ENCODE assay signal across 17 cellular contexts in the genomic region with DNA sequence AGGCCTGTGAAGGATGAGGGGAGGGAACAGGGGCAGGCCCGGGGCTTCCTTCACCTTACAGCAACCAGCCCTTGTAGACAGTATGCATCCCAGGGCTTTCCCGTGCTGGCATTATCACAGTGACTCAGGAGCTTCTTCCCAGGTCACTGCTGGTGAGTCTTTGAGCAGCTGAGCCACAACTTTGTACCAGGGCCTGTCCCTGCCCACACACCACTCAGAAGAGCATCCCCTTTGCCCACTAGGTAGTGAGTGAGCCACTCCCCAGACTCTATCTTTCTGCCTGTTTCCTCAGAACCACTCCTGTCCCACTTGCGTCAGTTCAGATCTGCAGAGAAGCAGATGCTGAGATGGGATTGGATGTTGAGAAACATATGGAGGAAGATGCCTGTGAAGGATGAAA.
DNase-seq lines count a peak whose midpoint lies in the region; ATAC-seq and TF ChIP-seq lines count a peak whose summit lies in the region.
"Had no signal": no experiment of that assay in that cellular context is flagged by ENCODE, and none has a peak within 500 bp of the region (broad histone marks: within the 10 kb centered on the region; RNA-seq: fewer than 3 reads in every experiment).

No MANE protein-coding gene starts in this region.

- peaks cover 14% of the 10 kb centered on the region for H3K9me3 Mint-ChIP-seq in activated CD4-positive, alpha-beta T cell treated with anti-CD3 and anti-CD28 coated beads for 36 hours (ENCODE audit: low read depth)
- peaks cover 0 to 5% (median 0%) of the 10 kb centered on the region in 7 donors for H3K9me3 Mint-ChIP-seq in CD4-positive, CD25-positive, alpha-beta regulatory T cell
- peaks cover 10% of the 10 kb centered on the region for H3K9me3 Mint-ChIP-seq in activated T-helper 1 cell treated with anti-CD3 and anti-CD28 coated beads, Interleukin-12 subunit alpha, Interleukin-12 subunit beta, Interleukin-2, Interleukin-4 antibody, amounts not matched to agents 30 ng/mL and 10 ng/mL and 1 ng/mL, durations not matched to agents 14 hours and 24 hours and 36 hours
- peaks cover 9% of the 10 kb centered on the region for H3K9me3 Mint-ChIP-seq in neural crest cell

- POLR2A ChIA-PET in activated CD4-positive, alpha-beta T cell treated with anti-CD3 and anti-CD28 coated beads for 36 hours (lab: Charles Lee), result interaction anchor here (0.5 kb wide), 1 partner anchor 183 kb away, joined by 3 read pairs; no protein-coding TSS in a partner anchor

- ATAC-seq in activated CD4-positive, alpha-beta T cell treated with anti-CD3 and anti-CD28 coated beads for 36 hours, result peak; percentile 61
- ATAC-seq in CD4-positive, CD25-positive, alpha-beta regulatory T cell (ENCODE audit: low read depth in 2 of 2), result no peak
- no peak for ATAC-seq in HG02642 (IDR thresholded peaks at IDR 0.05; ENCODE audit: poor library complexity, unreplicated experiment)
- ATAC-seq: body of pancreas, right lobe of liver had no signal

- H3K36me3 Mint-ChIP-seq in activated CD4-positive, alpha-beta T cell treated with anti-CD3 and anti-CD28 coated beads for 36 hours (ENCODE audit: low read depth), result peaks cover 17% of the 10 kb centered on the region
- H3K36me3 Mint-ChIP-seq in CD4-positive, CD25-positive, alpha-beta regulatory T cell, result peaks cover 26% of the 10 kb centered on the region
- peaks cover 13% of the 10 kb centered on the region for H3K36me3 Mint-ChIP-seq in activated T-helper 1 cell treated with anti-CD3 and anti-CD28 coated beads, Interleukin-12 subunit alpha, Interleukin-12 subunit beta, Interleukin-2, Interleukin-4 antibody, amounts not matched to agents 30 ng/mL and 10 ng/mL and 1 ng/mL, durations not matched to agents 14 hours and 24 hours and 36 hours (ENCODE audit: low read depth)
- peaks cover 25% of the 10 kb centered on the region for H3K36me3 Mint-ChIP-seq in neural crest cell (ENCODE audit: low read depth)

- CTCF ChIA-PET in activated CD4-positive, alpha-beta T cell treated with anti-CD3 and anti-CD28 coated beads for 36 hours (lab: Charles Lee), result interaction anchor here (0.5 to 4.7 kb wide), 5 partner anchors 12 to 388 kb away, joined by 3 to 22 read pairs (median 5); no protein-coding TSS in a partner anchor

- no peak overlapping the region for H3K4me3 ChIP-seq in CD4-positive, CD25-positive, alpha-beta regulatory T cell (ENCODE audit: low read depth, low read length)
- H3K4me3 ChIP-seq: body of pancreas, colonic mucosa, heart left ventricle, right lobe of liver had no signal

- no peaks in the 10 kb centered on the region for H3K27me3 Mint-ChIP-seq in activated CD4-positive, alpha-beta T cell treated with anti-CD3 and anti-CD28 coated beads for 36 hours
- H3K27me3 Mint-ChIP-seq in CD4-positive, CD25-positive, alpha-beta regulatory T cell, result no peaks in the 10 kb centered on the region
- H3K27me3 Mint-ChIP-seq in activated T-helper 1 cell treated with anti-CD3 and anti-CD28 coated beads, Interleukin-12 subunit alpha, Interleukin-12 subunit beta, Interleukin-2, Interleukin-4 antibody, amounts not matched to agents 30 ng/mL and 10 ng/mL and 1 ng/mL, durations not matched to agents 14 hours and 24 hours and 36 hours (ENCODE audit: insufficient read depth), result no peaks in the 10 kb centered on the region
- no peaks in the 10 kb centered on the region for H3K27me3 Mint-ChIP-seq in neural crest cell (ENCODE audit: low read depth)
- H3K27me3 Mint-ChIP-seq: type B pancreatic cell had no signal

- H3K4me1 Mint-ChIP-seq in activated CD4-positive, alpha-beta T cell treated with anti-CD3 and anti-CD28 coated beads for 36 hours, result peaks cover 57% of the 10 kb centered on the region
- H3K4me1 Mint-ChIP-seq in CD4-positive, CD25-positive, alpha-beta regulatory T cell, result peaks cover 27 to 66% (median 49%) of the 10 kb centered on the region in 4 donors
- H3K4me1 Mint-ChIP-seq in activated T-helper 1 cell treated with anti-CD3 and anti-CD28 coated beads, Interleukin-12 subunit alpha, Interleukin-12 subunit beta, Interleukin-2, Interleukin-4 antibody, amounts not matched to agents 30 ng/mL and 10 ng/mL and 1 ng/mL, durations not matched to agents 14 hours and 24 hours and 36 hours (ENCODE audit: low read depth), result peaks cover 25% of the 10 kb centered on the region
- no peaks in the 10 kb centered on the region for H3K4me1 Mint-ChIP-seq in neural crest cell

- intact Hi-C loops in activated CD4-positive, alpha-beta T cell treated with anti-CD3 and anti-CD28 coated beads for 36 hours (cut with DNase I, micrococcal nuclease), result no loop called here
- intact Hi-C loops in activated T-helper 1 cell treated with anti-CD3 and anti-CD28 coated beads, Interleukin-12 subunit alpha, Interleukin-12 subunit beta, Interleukin-2, Interleukin-4 antibody, amounts not matched to agents 30 ng/mL and 10 ng/mL and 1 ng/mL, durations not matched to agents 14 hours and 24 hours and 36 hours (cut with micrococcal nuclease), result no loop called here

- peaks cover 41% of the 10 kb centered on the region for H3K4me1 ChIP-seq in CD4-positive, CD25-positive, alpha-beta regulatory T cell (ENCODE audit: control insufficient read depth, insufficient read depth, low read length, poor library complexity, severe bottlenecking)
- H3K4me1 ChIP-seq: body of pancreas, colonic mucosa had no signal

- peak overlapping the region; percentile 76 for H3K27ac Mint-ChIP-seq in activated CD4-positive, alpha-beta T cell treated with anti-CD3 and anti-CD28 coated beads for 36 hours
- H3K27ac Mint-ChIP-seq in CD4-positive, CD25-positive, alpha-beta regulatory T cell, result peak overlapping the region; percentile 94 to 96 (median 95)
- H3K27ac Mint-ChIP-seq in activated T-helper 1 cell treated with anti-CD3 and anti-CD28 coated beads, Interleukin-12 subunit alpha, Interleukin-12 subunit beta, Interleukin-2, Interleukin-4 antibody, amounts not matched to agents 30 ng/mL and 10 ng/mL and 1 ng/mL, durations not matched to agents 14 hours and 24 hours and 36 hours, result peak overlapping the region; percentile 63
- H3K27ac Mint-ChIP-seq in neural crest cell (ENCODE audit: unreplicated experiment), result peak overlapping the region; percentile 86
- H3K27ac Mint-ChIP-seq: type B pancreatic cell had no signal

- TF ChIP-seq CTCF in neural crest cell (conservative IDR thresholded peaks at IDR 0.05), result no peak

- H3K27me3 ChIP-seq in CD4-positive, CD25-positive, alpha-beta regulatory T cell (ENCODE audit: control insufficient read depth, insufficient read depth, low read length), result no peaks in the 10 kb centered on the region
- H3K27me3 ChIP-seq: body of pancreas, colonic mucosa, heart left ventricle, right lobe of liver had no signal

- peaks cover under 1% of the 10 kb centered on the region for H3K36me3 ChIP-seq in CD4-positive, CD25-positive, alpha-beta regulatory T cell (ENCODE audit: control insufficient read depth, insufficient read depth, low read length)
- H3K36me3 ChIP-seq: colonic mucosa, heart left ventricle, right lobe of liver had no signal

- peak; percentile 40 for DNase-seq in activated CD4-positive, alpha-beta T cell treated with anti-CD3 and anti-CD28 coated beads for 36 hours
- no peak for DNase-seq in activated CD4-positive, alpha-beta T cell treated with anti-CD3 and anti-CD28 coated beads for 4 hours
- no peak for DNase-seq in CD4-positive, CD25-positive, alpha-beta regulatory T cell
- DNase-seq in activated T-helper 1 cell treated with anti-CD3 and anti-CD28 coated beads, Interleukin-12 subunit alpha, Interleukin-12 subunit beta, Interleukin-2, Interleukin-4 antibody, amounts not matched to agents 30 ng/mL and 10 ng/mL and 1 ng/mL, durations not matched to agents 14 hours and 24 hours and 36 hours (ENCODE audit: low spot score), result no peak
- no peak for DNase-seq in neural crest cell (ENCODE audit: low read depth, low spot score)
- DNase-seq in effector CD8-positive, alpha-beta T cell (lab: John Stamatoyannopoulos, UW), result no peak
- no peak for DNase-seq in Kasumi-1 (lab: John Stamatoyannopoulos, UW)
- DNase-seq: body of pancreas, colonic mucosa, heart left ventricle, NCI-H1105 treated with DMSO at 0.1 percent for 48 hours, NCI-H2107, NCI-H524, right lobe of liver, RPMI8226 had no signal

- H3K9me3 ChIP-seq in CD4-positive, CD25-positive, alpha-beta regulatory T cell (ENCODE audit: control insufficient read depth in 2 of 2, low read length in 2 of 2), result no peaks in the 10 kb centered on the region
- H3K9me3 ChIP-seq: colonic mucosa had no signal

- peak overlapping the region; percentile 47 for H3K27ac ChIP-seq in CD4-positive, CD25-positive, alpha-beta regulatory T cell (ENCODE audit: insufficient read depth, low read length, poor library complexity, severe bottlenecking)
- H3K27ac ChIP-seq: body of pancreas, colonic mucosa, heart left ventricle, right lobe of liver had no signal

- no peak overlapping the region for H3K4me3 Mint-ChIP-seq in activated CD4-positive, alpha-beta T cell treated with anti-CD3 and anti-CD28 coated beads for 36 hours
- H3K4me3 Mint-ChIP-seq in CD4-positive, CD25-positive, alpha-beta regulatory T cell, result peak overlapping the region in 3 of 4 donors; percentile 23 to 87 (median 57)
- H3K4me3 Mint-ChIP-seq in activated T-helper 1 cell treated with anti-CD3 and anti-CD28 coated beads, Interleukin-12 subunit alpha, Interleukin-12 subunit beta, Interleukin-2, Interleukin-4 antibody, amounts not matched to agents 30 ng/mL and 10 ng/mL and 1 ng/mL, durations not matched to agents 14 hours and 24 hours and 36 hours, result no peak overlapping the region
- H3K4me3 Mint-ChIP-seq in neural crest cell, result no peak overlapping the region
- H3K4me3 Mint-ChIP-seq: type B pancreatic cell had no signal

Comparison
In these comparisons a context has a peak if more than half of its experiments do, and no peak if none do; other contexts are left out.
1. H3K4me3 Mint-ChIP-seq: peak in CD4-positive, CD25-positive, alpha-beta regulatory T cell (3 of 4); none in activated CD4-positive, alpha-beta T cell treated with anti-CD3 and anti-CD28 coated beads for 36 hours (single experiment), activated T-helper 1 cell treated with anti-CD3 and anti-CD28 coated beads, Interleukin-12 subunit alpha, Interleukin-12 subunit beta, Interleukin-2, Interleukin-4 antibody, amounts not matched to agents 30 ng/mL and 10 ng/mL and 1 ng/mL, durations not matched to agents 14 hours and 24 hours and 36 hours (single experiment) and neural crest cell (single experiment).
2. Peak in every context shown above with its lines, with median percentiles within 50 percentile points of each other: H3K27ac Mint-ChIP-seq.